18 cellular contexts compared by ENCODE assay signal in genomic region chr2:158810761-158811470, GRCh38. TPM values are rescaled to one million over a fixed set of nuclear protein-coding genes. Genes with fewer than 3 reads are reported as not detected.
"Had no signal": no experiment of that assay in that cellular context is flagged by ENCODE, and none has a peak within 500 bp of the region (broad histone marks: within the 10 kb centered on the region; RNA-seq: fewer than 3 reads in every experiment).

No MANE protein-coding gene starts in this region.

- DNase-seq: activated CD4-positive, alpha-beta T cell treated with anti-CD3 and anti-CD28 coated beads, Interleukin-2, amount 50 U/mL, for 4 hours; activated naive CD8-positive, alpha-beta T cell treated with anti-CD3 and anti-CD28 coated beads for 36 hours; activated T-cell treated with anti-CD3 and anti-CD28 coated beads, Interleukin-2, amount 50 U/mL, for 72 hours; amygdala; body of pancreas; dorsolateral prefrontal cortex; heart right ventricle; naive thymus-derived CD4-positive, alpha-beta T cell; stimulated activated naive B cell treated with anti-CD40 and anti-IgM and Interleukin-4, amounts not matched to agents 10 μg/mL and 1 μg/mL and 100 μg/mL, for 72 hours had no signal

- H3K4me3 Mint-ChIP-seq: activated naive CD8-positive, alpha-beta T cell treated with anti-CD3 and anti-CD28 coated beads for 36 hours; activated T-cell treated with anti-CD3 and anti-CD28 coated beads, Interleukin-2, amount 50 U/mL, for 72 hours; memory B cell; naive thymus-derived CD4-positive, alpha-beta T cell; stimulated activated naive B cell treated with anti-CD40 and anti-IgM and Interleukin-4, amounts not matched to agents 10 μg/mL and 1 μg/mL and 100 μg/mL, for 72 hours had no signal

- H3K9me3 Mint-ChIP-seq: activated naive CD8-positive, alpha-beta T cell treated with anti-CD3 and anti-CD28 coated beads for 36 hours; activated T-cell treated with anti-CD3 and anti-CD28 coated beads, Interleukin-2, amount 50 U/mL, for 72 hours; stimulated activated naive B cell treated with anti-CD40 and anti-IgM and Interleukin-4, amounts not matched to agents 10 μg/mL and 1 μg/mL and 100 μg/mL, for 72 hours had no signal

- H3K4me1 Mint-ChIP-seq: activated naive CD8-positive, alpha-beta T cell treated with anti-CD3 and anti-CD28 coated beads for 36 hours; memory B cell; naive thymus-derived CD4-positive, alpha-beta T cell; stimulated activated naive B cell treated with anti-CD40 and anti-IgM and Interleukin-4, amounts not matched to agents 10 μg/mL and 1 μg/mL and 100 μg/mL, for 72 hours had no signal

- ATAC-seq: activated T-cell treated with anti-CD3 and anti-CD28 coated beads, Interleukin-2, amount 50 U/mL, for 72 hours; body of pancreas; heart right ventricle; naive thymus-derived CD4-positive, alpha-beta T cell; stimulated activated naive B cell treated with anti-CD40 and anti-IgM and Interleukin-4, amounts not matched to agents 10 μg/mL and 1 μg/mL and 100 μg/mL, for 72 hours had no signal

- H3K9ac ChIP-seq: parathyroid adenoma had no signal

- H3K36me3 ChIP-seq: heart right ventricle, tibial nerve had no signal

- H3K27ac Mint-ChIP-seq: activated naive CD8-positive, alpha-beta T cell treated with anti-CD3 and anti-CD28 coated beads for 36 hours; activated T-cell treated with anti-CD3 and anti-CD28 coated beads, Interleukin-2, amount 50 U/mL, for 72 hours; memory B cell; naive thymus-derived CD4-positive, alpha-beta T cell; stimulated activated naive B cell treated with anti-CD40 and anti-IgM and Interleukin-4, amounts not matched to agents 10 μg/mL and 1 μg/mL and 100 μg/mL, for 72 hours had no signal

- H3K36me3 Mint-ChIP-seq: activated naive CD8-positive, alpha-beta T cell treated with anti-CD3 and anti-CD28 coated beads for 36 hours; memory B cell; naive thymus-derived CD4-positive, alpha-beta T cell; stimulated activated naive B cell treated with anti-CD40 and anti-IgM and Interleukin-4, amounts not matched to agents 10 μg/mL and 1 μg/mL and 100 μg/mL, for 72 hours had no signal

- H3K9me3 ChIP-seq: body of pancreas, heart right ventricle, tibial nerve had no signal

- H3K4me3 ChIP-seq: body of pancreas, dorsolateral prefrontal cortex, heart right ventricle, tibial nerve had no signal

- H3K27me3 ChIP-seq: body of pancreas, heart right ventricle, tibial nerve had no signal

- H3K4me1 ChIP-seq: heart right ventricle, parathyroid adenoma had no signal

RNA-seq across cellular contexts. Expression of gene DAPL1, which starts 15.8 kb away (rescaled TPM):
- total RNA-seq: activated CD8-positive, alpha-beta memory T cell treated with anti-CD3 and anti-CD28 coated beads for 36 hours; activated naive CD8-positive, alpha-beta T cell treated with anti-CD3 and anti-CD28 coated beads for 36 hours; activated T-cell treated with anti-CD3 and anti-CD28 coated beads, Interleukin-2, amount 50 U/mL, for 72 hours; cardiac septum; heart right ventricle; kidney epithelial cell; liver; mucosa of gallbladder; naive thymus-derived CD4-positive, alpha-beta T cell; T-helper 2 cell treated with Interferon-gamma antibody and Interleukin-4, amounts not matched to agents 100 ng/mL and 5 ng/mL, for 36 hours had no signal
- polyA plus RNA-seq: naive thymus-derived CD4-positive, alpha-beta T cell had no signal
